In genomic region chr1:157595356-157595755, GRCh38 we compare ENCODE assay signal across 12 cellular contexts. TPM values are rescaled to one million over a fixed set of nuclear protein-coding genes. Genes with fewer than 3 reads are reported as not detected.
DNase-seq lines count a peak whose midpoint lies in the region; ATAC-seq and TF ChIP-seq lines count a peak whose summit lies in the region.
"Had no signal": no experiment of that assay in that cellular context is flagged by ENCODE, and none has a peak within 500 bp of the region (broad histone marks: within the 10 kb centered on the region; RNA-seq: fewer than 3 reads in every experiment).

No MANE protein-coding gene starts in this region.

- CTCF ChIA-PET in T-cell (lab: Charles Lee) = no interaction called here

- peaks cover 0 to 5% (median 0%) of the 10 kb centered on the region in 7 donors for H3K9me3 Mint-ChIP-seq in naive B cell
- no peaks in the 10 kb centered on the region for H3K9me3 Mint-ChIP-seq in T-cell
- no peaks in the 10 kb centered on the region for H3K9me3 Mint-ChIP-seq in mesothelial cell of epicardium
- H3K9me3 Mint-ChIP-seq: T-helper 2 cell treated with Interferon-gamma antibody and Interleukin-4, amounts not matched to agents 5 μg/mL and 100 μg/mL, for 36 hours had no signal

- peaks cover 0 to 7% of the 10 kb centered on the region in 2 donors for H3K36me3 Mint-ChIP-seq in naive B cell
- H3K36me3 Mint-ChIP-seq in T-cell = no peaks in the 10 kb centered on the region
- no peaks in the 10 kb centered on the region for H3K36me3 Mint-ChIP-seq in mesothelial cell of epicardium

- H3K4me3 ChIP-seq in KMS-11 (IDR thresholded peaks at IDR 0.05; ENCODE audit: insufficient read depth, low read depth, low read length) = no peak overlapping the region
- H3K4me3 ChIP-seq: adrenal gland had no signal

- no peaks in the 10 kb centered on the region for H3K36me3 ChIP-seq in KMS-11 (ENCODE audit: insufficient read depth)
- H3K36me3 ChIP-seq: adrenal gland had no signal

- no peak overlapping the region for H2AFZ ChIP-seq in KMS-11 (ENCODE audit: low read depth)

- H3K27me3 ChIP-seq in KMS-11 (ENCODE audit: insufficient read depth, low read depth) = peaks cover 9% of the 10 kb centered on the region; the same call in 1 of the 2 replicates
- H3K27me3 ChIP-seq: adrenal gland had no signal

- H3K27ac Mint-ChIP-seq in naive B cell (no peak overlapping the region), T-cell (no peak overlapping the region), mesothelial cell of epicardium (no peak overlapping the region)
- H3K27ac Mint-ChIP-seq: T-helper 2 cell treated with Interferon-gamma antibody and Interleukin-4, amounts not matched to agents 5 μg/mL and 100 μg/mL, for 36 hours had no signal

- H3K27ac ChIP-seq in KMS-11 = no peak overlapping the region
- H3K27ac ChIP-seq: adrenal gland had no signal

- H3K4me1 ChIP-seq in KMS-11 (ENCODE audit: low read depth, poor library complexity, severe bottlenecking) = peaks cover 63% of the 10 kb centered on the region
- H3K4me1 ChIP-seq: adrenal gland had no signal

- ATAC-seq in GM18909 (IDR thresholded peaks at IDR 0.05; ENCODE audit: poor library complexity, unreplicated experiment) (peak; percentile 78), HG02759 (IDR thresholded peaks at IDR 0.05; ENCODE audit: unreplicated experiment) (peak; percentile 73), naive B cell (ENCODE audit: low read depth in 2 of 2) (peak; percentile 88 to 89), T-cell (replicated peaks in 1 of 4) (no peak)

- peak overlapping the region; percentile 62 for H3K4me2 ChIP-seq in KMS-11

- peaks cover 20 to 47% (median 35%) of the 10 kb centered on the region in 3 donors for H3K27me3 Mint-ChIP-seq in naive B cell
- H3K27me3 Mint-ChIP-seq in T-cell = peaks cover 7 to 9% of the 10 kb centered on the region in 2 donors
- peaks cover 37% of the 10 kb centered on the region for H3K27me3 Mint-ChIP-seq in mesothelial cell of epicardium (ENCODE audit: low read depth)

- no peak for TF ChIP-seq CTCF in KMS-11 (conservative IDR thresholded peaks at IDR 0.05; ENCODE audit: low read depth, low read length)
- TF ChIP-seq CTCF in mesothelial cell of epicardium (IDR thresholded peaks at IDR 0.05; ENCODE audit: unreplicated experiment) = no peak

- no peak overlapping the region for H3K9ac ChIP-seq in KMS-11

- no peaks in the 10 kb centered on the region for H4K20me1 ChIP-seq in KMS-11 (ENCODE audit: insufficient read depth)

- peaks cover 27 to 41% (median 40%) of the 10 kb centered on the region in 3 donors for H3K4me1 Mint-ChIP-seq in naive B cell
- peaks cover 4 to 6% (median 4%) of the 10 kb centered on the region in 3 donors for H3K4me1 Mint-ChIP-seq in T-cell
- no peaks in the 10 kb centered on the region for H3K4me1 Mint-ChIP-seq in mesothelial cell of epicardium

- no peaks in the 10 kb centered on the region for H3K79me2 ChIP-seq in KMS-11 (ENCODE audit: insufficient read depth, low read depth)

- H3K4me3 Mint-ChIP-seq in naive B cell (peak overlapping the region in 7 of 8 donors; percentile 1 to 75 (median 62)), T-cell (no peak overlapping the region), mesothelial cell of epicardium (no peak overlapping the region)
- H3K4me3 Mint-ChIP-seq: T-helper 2 cell treated with Interferon-gamma antibody and Interleukin-4, amounts not matched to agents 5 μg/mL and 100 μg/mL, for 36 hours had no signal

- POLR2A ChIA-PET in T-cell (lab: Charles Lee) = no interaction called here

- peak; percentile 66 for DNase-seq in naive B cell
- DNase-seq in T-cell = no peak
- no peak for DNase-seq in activated T-cell treated with anti-CD3 and anti-CD28 coated beads, Interleukin-2, amount 50 U/mL, for 48 hours
- DNase-seq in DMS53 (lab: John Stamatoyannopoulos, UW) = no peak
- DNase-seq in mesothelial cell of epicardium (ENCODE audit: low spot score in 2 of 2, unreplicated experiment in 2 of 2) = no peak
- DNase-seq: adrenal gland, NCI-H1048 had no signal

RNA-seq across cellular contexts. Expression of gene FCRL4, which starts 2.5 kb away (rescaled TPM):
- under 1 TPM in 3 of 6 donors, not detected in 3; 0.08 to 0.23 (median 0.09) TPM for polyA plus RNA-seq in naive B cell (ENCODE audit: low read depth in 6 of 6)
- total RNA-seq in T-cell (under 1 TPM in 2 of 5 donors, not detected in 3; 0.07 to 0.15 TPM), mesothelial cell of epicardium (0.18 TPM in 1 of 3 replicates, not detected in the others)
- total RNA-seq: adrenal gland, mononuclear cell had no signal
- polyA plus RNA-seq: adrenal gland had no signal

RNA-seq across cellular contexts. Expression of gene FCRL5, which starts 43.0 kb away (rescaled TPM):
- 100 to 1,000 TPM in 2 of 6 donors, 10 to 100 TPM in 4; 31.3 to 138 (median 82.3) TPM for polyA plus RNA-seq in naive B cell (ENCODE audit: low read depth in 6 of 6)
- total RNA-seq in T-cell (1 to 10 TPM in 1 of 5 donors, under 1 TPM in 4; 0.28 to 1.6 (median 0.76) TPM), mesothelial cell of epicardium (not detected in 3 replicates)

Comparison
In these comparisons a context has a peak if more than half of its experiments do, and no peak if none do; other contexts are left out.
1. ATAC-seq: peak in GM18909 (single experiment), HG02759 (single experiment) and naive B cell (2 of 2); none in T-cell (0 of 4).
2. H3K4me3 Mint-ChIP-seq: peak in naive B cell (7 of 8); none in T-cell (0 of 3) and mesothelial cell of epicardium (single experiment).